Comparison of ENCODE assay signal across 8 cellular contexts in genomic region chr16:81447383-81448101, GRCh38. TPM values are rescaled to one million over a fixed set of nuclear protein-coding genes. Genes with fewer than 3 reads are reported as not detected.
DNase-seq lines count a peak whose midpoint lies in the region; ATAC-seq and TF ChIP-seq lines count a peak whose summit lies in the region.

No MANE protein-coding gene starts in this region.

- H3K4me2 ChIP-seq in Loucy (ENCODE audit: low read depth, low read length, poor library complexity, severe bottlenecking), result peak overlapping the region; percentile 94

- H3K79me2 ChIP-seq in Loucy (ENCODE audit: insufficient read depth, low read length), result peaks cover 75% of the 10 kb centered on the region

- peaks cover 0 to 6% (median 0%) of the 10 kb centered on the region in 7 donors for H3K9me3 Mint-ChIP-seq in CD4-positive, CD25-positive, alpha-beta regulatory T cell
- H3K9me3 Mint-ChIP-seq in central memory CD8-positive, alpha-beta T cell, result no peaks in the 10 kb centered on the region

- peaks cover 7 to 79% (median 60%) of the 10 kb centered on the region in 4 donors for H3K4me1 Mint-ChIP-seq in CD4-positive, CD25-positive, alpha-beta regulatory T cell
- H3K4me1 Mint-ChIP-seq in central memory CD8-positive, alpha-beta T cell, result peaks cover 68% of the 10 kb centered on the region

- H4K20me1 ChIP-seq in Loucy (ENCODE audit: insufficient read depth, low read length, poor library complexity, severe bottlenecking), result peaks cover 50% of the 10 kb centered on the region

- no peak for DNase-seq in CD4-positive, CD25-positive, alpha-beta regulatory T cell
- DNase-seq in central memory CD8-positive, alpha-beta T cell (ENCODE audit: low spot score in 2 of 2), result no peak
- peak; percentile 64 to 71 (median 67) for DNase-seq in mucosa of descending colon
- DNase-seq in stimulated activated naive CD4-positive, alpha-beta T cell treated with Interleukin-2 at 50 U/mL for 16 hours (lab: John Stamatoyannopoulos, UW), result no peak
- no peak for DNase-seq in NCI-H2227 (lab: John Stamatoyannopoulos, UW; ENCODE audit: unreplicated experiment)

- peaks cover under 1% of the 10 kb centered on the region for H3K27me3 Mint-ChIP-seq in CD4-positive, CD25-positive, alpha-beta regulatory T cell
- no peaks in the 10 kb centered on the region for H3K27me3 Mint-ChIP-seq in central memory CD8-positive, alpha-beta T cell

- peaks cover 62% of the 10 kb centered on the region for H3K4me1 ChIP-seq in CD4-positive, CD25-positive, alpha-beta regulatory T cell (ENCODE audit: control insufficient read depth, insufficient read depth, low read length, poor library complexity, severe bottlenecking)
- H3K4me1 ChIP-seq in Loucy (ENCODE audit: insufficient read depth, low read length, poor library complexity, severe bottlenecking) (peaks cover 65% of the 10 kb centered on the region), mucosa of descending colon (ENCODE audit: low read depth) (peaks cover 55% of the 10 kb centered on the region)

- peak overlapping the region; percentile 83 to 95 (median 91) for H3K27ac Mint-ChIP-seq in CD4-positive, CD25-positive, alpha-beta regulatory T cell
- H3K27ac Mint-ChIP-seq in central memory CD8-positive, alpha-beta T cell (ENCODE audit: low read depth), result peak overlapping the region; percentile 93

- H3K9me3 ChIP-seq in CD4-positive, CD25-positive, alpha-beta regulatory T cell (ENCODE audit: control insufficient read depth in 2 of 2, low read length in 2 of 2), result no peaks in the 10 kb centered on the region
- no peaks in the 10 kb centered on the region for H3K9me3 ChIP-seq in Loucy (ENCODE audit: insufficient read depth, low read depth, low read length)
- no peaks in the 10 kb centered on the region for H3K9me3 ChIP-seq in mucosa of descending colon

- H3K4me3 Mint-ChIP-seq in CD4-positive, CD25-positive, alpha-beta regulatory T cell, result peak overlapping the region; percentile 87 to 98 (median 94)
- peak overlapping the region; percentile 92 for H3K4me3 Mint-ChIP-seq in central memory CD8-positive, alpha-beta T cell

- H3K36me3 Mint-ChIP-seq in CD4-positive, CD25-positive, alpha-beta regulatory T cell, result peaks cover 4% of the 10 kb centered on the region
- H3K36me3 Mint-ChIP-seq in central memory CD8-positive, alpha-beta T cell (ENCODE audit: insufficient read depth), result peaks cover 28% of the 10 kb centered on the region

- H3F3A ChIP-seq in Loucy (ENCODE audit: low read depth), result no peaks in the 10 kb centered on the region

- no peak overlapping the region for H3K4me3 ChIP-seq in CD4-positive, CD25-positive, alpha-beta regulatory T cell (ENCODE audit: low read depth, low read length)
- H3K4me3 ChIP-seq in Loucy (ENCODE audit: low read length, poor library complexity, severe bottlenecking), result peak overlapping the region; percentile 85
- no peak overlapping the region for H3K4me3 ChIP-seq in mucosa of descending colon

- no peaks in the 10 kb centered on the region for H3K9me2 ChIP-seq in Loucy (replicated peaks; ENCODE audit: low read depth, low read length)

- intact Hi-C loops in mucosa of descending colon (cut with DNase I, micrococcal nuclease), result no loop called here

- no peak overlapping the region for H2AFZ ChIP-seq in Loucy (ENCODE audit: low read length)

- TF ChIP-seq CTCF in Loucy (conservative IDR thresholded peaks at IDR 0.05; ENCODE audit: low read length), result no peak
- TF ChIP-seq CTCF in mucosa of descending colon (IDR thresholded peaks at IDR 0.05), result no peak

- H3K27ac ChIP-seq in CD4-positive, CD25-positive, alpha-beta regulatory T cell (ENCODE audit: insufficient read depth, low read length, poor library complexity, severe bottlenecking), result no peak overlapping the region

- no peak for ATAC-seq in CD4-positive, CD25-positive, alpha-beta regulatory T cell (ENCODE audit: low read depth in 2 of 2)
- no peak for ATAC-seq in central memory CD8-positive, alpha-beta T cell (replicated peaks; ENCODE audit: extremely low read depth, poor library complexity, severe bottlenecking)
- ATAC-seq in mucosa of descending colon, result peak; percentile 35
- no peak for ATAC-seq in GM18861 (IDR thresholded peaks at IDR 0.05; ENCODE audit: unreplicated experiment)
- no peak for ATAC-seq in GM19397 (IDR thresholded peaks at IDR 0.05; ENCODE audit: unreplicated experiment)

- H3K36me3 ChIP-seq in CD4-positive, CD25-positive, alpha-beta regulatory T cell (ENCODE audit: control insufficient read depth, insufficient read depth, low read length), result no peaks in the 10 kb centered on the region
- no peaks in the 10 kb centered on the region for H3K36me3 ChIP-seq in Loucy (ENCODE audit: insufficient read depth, low read length)
- no peaks in the 10 kb centered on the region for H3K36me3 ChIP-seq in mucosa of descending colon (ENCODE audit: low read depth)

- no peaks in the 10 kb centered on the region for H3K27me3 ChIP-seq in CD4-positive, CD25-positive, alpha-beta regulatory T cell (ENCODE audit: control insufficient read depth, insufficient read depth, low read length)
- no peaks in the 10 kb centered on the region for H3K27me3 ChIP-seq in Loucy (ENCODE audit: insufficient read depth, low read length, poor library complexity, severe bottlenecking)

- peak overlapping the region; percentile 86 for H3K9ac ChIP-seq in Loucy (ENCODE audit: low read depth, low read length, poor library complexity, severe bottlenecking)

RNA-seq across cellular contexts. Expression of gene CMIP, which starts 2.9 kb away (rescaled TPM):
- 49.7 TPM for total RNA-seq in CD4-positive, CD25-positive, alpha-beta regulatory T cell
- polyA plus RNA-seq in CD4-positive, CD25-positive, alpha-beta regulatory T cell, result under 1 TPM; 0.21 to 0.96 (median 0.76) TPM
- total RNA-seq in mucosa of descending colon, result 100 to 1,000 TPM in 1 of 3 donors, 10 to 100 TPM in 2; 73.3 to 127 (median 79.8) TPM

Comparison
In these comparisons a context has a peak if more than half of its experiments do, and no peak if none do; other contexts are left out.
1. DNase-seq: peak in mucosa of descending colon (3 of 3); none in CD4-positive, CD25-positive, alpha-beta regulatory T cell (0 of 3), central memory CD8-positive, alpha-beta T cell (0 of 2), stimulated activated naive CD4-positive, alpha-beta T cell treated with Interleukin-2 at 50 U/mL for 16 hours (single experiment) and NCI-H2227 (single experiment).